Comparison of ENCODE assay signal across 8 cellular contexts in genomic region chr1:105793541-105794146, GRCh38.
DNase-seq lines count a peak whose midpoint lies in the region; ATAC-seq, FAIRE-seq and TF ChIP-seq lines count a peak whose summit lies in the region.

No MANE protein-coding gene starts in this region.

- peak; percentile 80 for FAIRE-seq in GM12892 (lab: Jason Lieb, UNC)

- no peak overlapping the region for H3K4me3 Mint-ChIP-seq in chondrocyte (ENCODE audit: unreplicated experiment)

- no peaks in the 10 kb centered on the region for H3K4me1 Mint-ChIP-seq in chondrocyte (ENCODE audit: low read depth)

- H3K27me3 Mint-ChIP-seq in chondrocyte (ENCODE audit: low read depth) = peaks cover 9% of the 10 kb centered on the region

- no peaks in the 10 kb centered on the region for H3K36me3 Mint-ChIP-seq in chondrocyte (ENCODE audit: low read depth)

- DNase-seq in AG10803 (ENCODE audit: low read depth) (no peak), GM12892 (ENCODE audit: insufficient read length) (no peak), NCI-H82 (lab: John Stamatoyannopoulos, UW) (peak; percentile 78), chondrocyte (ENCODE audit: low spot score) (no peak), mucosa of gallbladder (ENCODE audit: low spot score) (peak; percentile 54)
- no peak for DNase-seq in activated naive CD4-positive, alpha-beta T cell (lab: John Stamatoyannopoulos, UW)
- no peak for DNase-seq in activated effector memory CD4-positive, alpha-beta T cell treated with Interleukin-2 at 50 U/mL for 16 hours

- no peak overlapping the region for H3K27ac Mint-ChIP-seq in chondrocyte (ENCODE audit: unreplicated experiment)

- ATAC-seq in HG03565 (IDR thresholded peaks at IDR 0.05; ENCODE audit: unreplicated experiment) = peak; percentile 59

- TF ChIP-seq POLR2A in GM12892 (IDR thresholded peaks at IDR 0.05; ENCODE audit: low read depth, low read length) = no peak

- TF ChIP-seq CTCF in AG10803 (conservative IDR thresholded peaks at IDR 0.05; ENCODE audit: low read length) = peak; percentile 7
- peak; percentile 92 for TF ChIP-seq CTCF in chondrocyte (IDR thresholded peaks at IDR 0.05)

- H3K4me3 ChIP-seq in AG10803 (ENCODE audit: low read length) = no peak overlapping the region

- no peaks in the 10 kb centered on the region for H3K9me3 Mint-ChIP-seq in chondrocyte (ENCODE audit: low read depth)

Comparison
In these comparisons a context has a peak if more than half of its experiments do, and no peak if none do; other contexts are left out.
1. DNase-seq: peak in NCI-H82 (single experiment) and mucosa of gallbladder (single experiment); none in AG10803 (single experiment), GM12892 (single experiment), chondrocyte (single experiment), activated naive CD4-positive, alpha-beta T cell (0 of 4) and activated effector memory CD4-positive, alpha-beta T cell treated with Interleukin-2 at 50 U/mL for 16 hours (single experiment).